ENCODE assay signal across 1 cellular context in the genomic region with DNA sequence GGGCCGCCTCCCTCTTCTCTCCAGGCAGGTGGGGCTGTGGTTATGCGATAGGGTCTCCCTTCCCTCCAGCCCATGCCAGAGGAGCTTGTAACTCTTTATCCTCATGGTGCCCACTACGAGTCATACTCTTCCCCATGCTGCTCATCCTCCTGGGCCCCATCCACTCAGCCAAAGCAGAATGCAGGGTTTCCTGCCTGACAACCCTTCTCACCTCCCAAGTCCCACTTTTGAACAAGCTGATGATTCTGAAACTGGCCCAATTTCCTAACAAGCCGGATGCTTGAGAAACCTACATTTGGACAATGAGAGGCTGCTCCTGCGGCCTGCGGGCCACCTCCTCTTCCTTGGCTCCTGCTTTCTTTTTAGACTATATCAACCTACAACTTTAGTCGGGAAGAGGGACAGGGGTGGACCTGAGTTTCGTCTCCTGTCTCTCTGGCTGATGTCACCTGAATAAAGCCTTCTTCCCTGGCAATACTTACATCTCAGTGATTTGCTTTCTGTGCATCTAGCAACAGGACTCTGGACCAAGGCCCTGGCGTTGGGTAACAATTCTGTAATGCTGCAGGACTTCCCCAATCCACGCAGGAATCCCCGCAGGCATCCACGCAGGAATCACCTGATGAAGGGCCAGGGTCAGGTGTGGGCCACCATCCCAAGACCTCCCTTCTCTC.
TF ChIP-seq lines count a peak whose summit lies in the region.

No MANE protein-coding gene starts in this region.

TF ChIP-seq in H1, 55 proteins besides CTCF, POLR2A, EP300 and RAD21:
- no peak for TF ChIP-seq YY1 (IDR thresholded peaks at IDR 0.05; ENCODE audit: low read depth, low read length)
